ENCODE assay signal across 8 cellular contexts in genomic region chr9:128881627-128881883, GRCh38. TPM values are rescaled to one million over a fixed set of nuclear protein-coding genes. Genes with fewer than 3 reads are reported as not detected.
DNase-seq lines count a peak whose midpoint lies in the region; ATAC-seq and TF ChIP-seq lines count a peak whose summit lies in the region.

No MANE protein-coding gene starts in this region.

- H3K79me2 ChIP-seq in hepatocyte = peaks cover 47% of the 10 kb centered on the region

- H3K27ac Mint-ChIP-seq in activated CD8-positive, alpha-beta T cell treated with anti-CD3 and anti-CD28 coated beads, Interleukin-2, amount 10 ng/mL, durations not matched to agents 7 days and 5 days = peak overlapping the region; percentile 91
- H3K27ac Mint-ChIP-seq in stimulated activated memory B cell treated with anti-CD40 and anti-IgM and Interleukin-4, amounts not matched to agents 10 μg/mL and 1 μg/mL and 100 μg/mL, for 72 hours = peak overlapping the region; percentile 90

- no peak for DNase-seq in activated CD8-positive, alpha-beta T cell treated with anti-CD3 and anti-CD28 coated beads, Interleukin-2, amount 10 ng/mL, durations not matched to agents 7 days and 5 days
- DNase-seq in hepatocyte (ENCODE audit: low spot score) (no peak), T1000 (lab: John Stamatoyannopoulos, UW) (no peak)
- DNase-seq in stimulated activated CD4-positive, alpha-beta T cell treated with anti-CD3 and anti-CD28 coated beads, Interleukin-12 subunit alpha, Interleukin-12 subunit beta, amount 100 ng/mL, for 4 hours = no peak
- no peak for DNase-seq in activated effector memory CD4-positive, alpha-beta T cell treated with anti-CD3 and anti-CD28 coated beads, Interleukin-2, amount 50 U/mL, for 16 hours

- POLR2A ChIA-PET in HEK293 (lab: Yijun Ruan, JAX) = interaction anchor here (0.6 to 1.6 kb wide), 6 partner anchors 46 to 744 kb away, joined by 3 to 5 read pairs (median 4); partner anchors contain the start of genes ENDOG, NTMT1 and SPOUT1
- POLR2A ChIA-PET in activated CD8-positive, alpha-beta T cell treated with anti-CD3 and anti-CD28 coated beads, Interleukin-2, amount 10 ng/mL, durations not matched to agents 7 days and 5 days (lab: Charles Lee) = interaction anchor here (0.7 to 2.2 kb wide), 4 partner anchors 14 to 147 kb away, joined by 3 to 20 read pairs (median 4); partner anchors contain the start of gene SH3GLB2

- no peaks in the 10 kb centered on the region for H3K4me1 ChIP-seq in HEK293 (ENCODE audit: control insufficient read depth, insufficient read depth, low read length)
- peaks cover 5% of the 10 kb centered on the region for H3K4me1 ChIP-seq in hepatocyte (ENCODE audit: insufficient read depth)

- H3K36me3 Mint-ChIP-seq in activated CD8-positive, alpha-beta T cell treated with anti-CD3 and anti-CD28 coated beads, Interleukin-2, amount 10 ng/mL, durations not matched to agents 7 days and 5 days (ENCODE audit: low read depth) = peaks cover 30% of the 10 kb centered on the region
- no peaks in the 10 kb centered on the region for H3K36me3 Mint-ChIP-seq in stimulated activated memory B cell treated with anti-CD40 and anti-IgM and Interleukin-4, amounts not matched to agents 10 μg/mL and 1 μg/mL and 100 μg/mL, for 72 hours

- H3K4me3 Mint-ChIP-seq in activated CD8-positive, alpha-beta T cell treated with anti-CD3 and anti-CD28 coated beads, Interleukin-2, amount 10 ng/mL, durations not matched to agents 7 days and 5 days = peak overlapping the region; percentile 95
- peak overlapping the region; percentile 81 for H3K4me3 Mint-ChIP-seq in stimulated activated memory B cell treated with anti-CD40 and anti-IgM and Interleukin-4, amounts not matched to agents 10 μg/mL and 1 μg/mL and 100 μg/mL, for 72 hours

- H3K4me1 Mint-ChIP-seq in activated CD8-positive, alpha-beta T cell treated with anti-CD3 and anti-CD28 coated beads, Interleukin-2, amount 10 ng/mL, durations not matched to agents 7 days and 5 days (ENCODE audit: low read depth) = peaks cover 53% of the 10 kb centered on the region
- peaks cover 56% of the 10 kb centered on the region for H3K4me1 Mint-ChIP-seq in stimulated activated memory B cell treated with anti-CD40 and anti-IgM and Interleukin-4, amounts not matched to agents 10 μg/mL and 1 μg/mL and 100 μg/mL, for 72 hours

- no peak for TF ChIP-seq CTCF in HEK293 (tag by site-specific recombination; IDR thresholded peaks at IDR 0.05)
- no peak for TF ChIP-seq CTCF in hepatocyte (IDR thresholded peaks at IDR 0.05; ENCODE audit: poor library complexity)

- H2AFZ ChIP-seq in hepatocyte = peak overlapping the region; percentile 21

- no peak for ATAC-seq in activated CD8-positive, alpha-beta T cell treated with anti-CD3 and anti-CD28 coated beads, Interleukin-2, amount 10 ng/mL, durations not matched to agents 7 days and 5 days
- peak; percentile 59 for ATAC-seq in stimulated activated memory B cell treated with anti-CD40 and anti-IgM and Interleukin-4, amounts not matched to agents 10 μg/mL and 1 μg/mL and 100 μg/mL, for 72 hours
- ATAC-seq in GM21515 (IDR thresholded peaks at IDR 0.05; ENCODE audit: unreplicated experiment) = no peak

- H3K9me2 ChIP-seq in hepatocyte (replicated peaks; ENCODE audit: insufficient read depth) = no peaks in the 10 kb centered on the region

- peak overlapping the region; percentile 83 for H3K4me2 ChIP-seq in hepatocyte

- WGBS in hepatocyte (ENCODE audit: low lambda C conversion rate, missing lambda C conversion rate) = 1% methylated on average over 20 of the region's 20 CpGs

- no peaks in the 10 kb centered on the region for H3K27me3 ChIP-seq in hepatocyte

- H3K27ac ChIP-seq in HEK293 (ENCODE audit: extremely low read depth, low read depth, low read length) (peak overlapping the region; percentile 44; the same call in 1 of the 2 replicates), hepatocyte (peak overlapping the region; percentile 47)

- peaks cover 0 to 16% of the 10 kb centered on the region in 2 experiments; a peak in 1 of 3 replicates for H3K36me3 ChIP-seq in HEK293 (ENCODE audit: control insufficient read depth in 2 of 2, insufficient read depth in 1 of 2, low read length in 2 of 2)
- no peaks in the 10 kb centered on the region for H3K36me3 ChIP-seq in hepatocyte (replicated peaks; ENCODE audit: insufficient read depth, low read depth)

- no peaks in the 10 kb centered on the region for H3K27me3 Mint-ChIP-seq in activated CD8-positive, alpha-beta T cell treated with anti-CD3 and anti-CD28 coated beads, Interleukin-2, amount 10 ng/mL, durations not matched to agents 7 days and 5 days (ENCODE audit: low read depth)
- no peaks in the 10 kb centered on the region for H3K27me3 Mint-ChIP-seq in stimulated activated memory B cell treated with anti-CD40 and anti-IgM and Interleukin-4, amounts not matched to agents 10 μg/mL and 1 μg/mL and 100 μg/mL, for 72 hours

- CTCF ChIA-PET in HEK293 (lab: Yijun Ruan, JAX) = interaction anchor here (0.6 to 9.5 kb wide), 7 partner anchors 18 to 257 kb away, joined by 3 to 83 read pairs (median 4); no protein-coding TSS in a partner anchor
- CTCF ChIA-PET in activated CD8-positive, alpha-beta T cell treated with anti-CD3 and anti-CD28 coated beads, Interleukin-2, amount 10 ng/mL, durations not matched to agents 7 days and 5 days (lab: Charles Lee) = interaction anchor here (1.1 to 2.9 kb wide), 5 partner anchors 17 to 48 kb away, joined by 4 to 13 read pairs (median 7); no protein-coding TSS in a partner anchor

- no peaks in the 10 kb centered on the region for H3K9me3 ChIP-seq in HEK293 (ENCODE audit: control insufficient read depth, insufficient read depth, low read depth, low read length)
- no peaks in the 10 kb centered on the region for H3K9me3 ChIP-seq in hepatocyte (ENCODE audit: low read depth)

- no peaks in the 10 kb centered on the region for H3K9me3 Mint-ChIP-seq in activated CD8-positive, alpha-beta T cell treated with anti-CD3 and anti-CD28 coated beads, Interleukin-2, amount 10 ng/mL, durations not matched to agents 7 days and 5 days (ENCODE audit: insufficient read depth)
- no peaks in the 10 kb centered on the region for H3K9me3 Mint-ChIP-seq in stimulated activated memory B cell treated with anti-CD40 and anti-IgM and Interleukin-4, amounts not matched to agents 10 μg/mL and 1 μg/mL and 100 μg/mL, for 72 hours

- H3K4me3 ChIP-seq in HEK293 (ENCODE audit: low read depth, low read length) (peak overlapping the region; percentile 87), hepatocyte (peak overlapping the region; percentile 43)

- H4K20me1 ChIP-seq in hepatocyte (ENCODE audit: insufficient read depth, poor library complexity, severe bottlenecking) = peaks cover 5% of the 10 kb centered on the region

TF ChIP-seq in HEK293, 187 proteins besides CTCF, POLR2A, EP300 and RAD21 (continues in another document):
- TF ChIP-seq ZFP69B (tag by site-specific recombination; IDR thresholded peaks at IDR 0.05) = no peak
- TF ChIP-seq ZNF473 (tag by site-specific recombination; IDR thresholded peaks at IDR 0.05) = no peak
- TF ChIP-seq, protein P1, sequence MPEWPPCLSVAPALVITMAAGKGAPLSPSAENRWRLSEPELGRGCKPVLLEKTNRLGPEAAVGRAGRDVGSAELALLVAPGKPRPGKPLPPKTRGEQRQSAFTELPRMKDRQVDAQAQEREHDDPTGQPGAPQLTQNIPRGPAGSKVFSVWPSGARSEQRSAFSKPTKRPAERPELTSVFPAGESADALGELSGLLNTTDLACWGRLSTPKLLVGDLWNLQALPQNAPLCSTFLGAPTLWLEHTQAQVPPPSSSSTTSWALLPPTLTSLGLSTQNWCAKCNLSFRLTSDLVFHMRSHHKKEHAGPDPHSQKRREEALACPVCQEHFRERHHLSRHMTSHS (tag by site-specific recombination; IDR thresholded peaks at IDR 0.05) = no peak
- peak; percentile 77; the same call in 1 of the 2 replicates for TF ChIP-seq ZNF10 (tag by site-specific recombination; IDR thresholded peaks at IDR 0.05)
- TF ChIP-seq ZNF202 (tag by site-specific recombination; IDR thresholded peaks at IDR 0.05; ENCODE audit: borderline replicate concordance) = no peak
- no peak for TF ChIP-seq YY1 (tag by site-specific recombination; IDR thresholded peaks at IDR 0.05)
- peak; percentile 80 for TF ChIP-seq ZNF335 (tag by site-specific recombination; conservative IDR thresholded peaks at IDR 0.05)
- TF ChIP-seq GLIS2 (tag by site-specific recombination; IDR thresholded peaks at IDR 0.05) = no peak
- TF ChIP-seq ZNF549 (tag by site-specific recombination; IDR thresholded peaks at IDR 0.05) = no peak

RNA-seq across cellular contexts. Expression of gene KYAT1, which starts 0.2 kb away (rescaled TPM):
- total RNA-seq in activated CD8-positive, alpha-beta T cell treated with anti-CD3 and anti-CD28 coated beads, Interleukin-2, amount 10 ng/mL, durations not matched to agents 7 days and 5 days = 10 to 100 TPM; 12.6 to 13.0 TPM
- 5.1 and 7.9 TPM in 2 replicates for total RNA-seq in hepatocyte
- 8.4 and 8.7 TPM in 2 replicates for polyA plus RNA-seq in hepatocyte

RNA-seq across cellular contexts. Expression of gene LRRC8A, which starts 0.4 kb away (rescaled TPM):
- total RNA-seq in activated CD8-positive, alpha-beta T cell treated with anti-CD3 and anti-CD28 coated beads, Interleukin-2, amount 10 ng/mL, durations not matched to agents 7 days and 5 days = 10 to 100 TPM; 26.1 to 27.2 TPM
- 28.8 and 30.7 TPM in 2 replicates for total RNA-seq in hepatocyte
- polyA plus RNA-seq in hepatocyte = 46.8 and 55.6 TPM in 2 replicates

RNA-seq across cellular contexts. Expression of gene PHYHD1, which starts 39.2 kb away (rescaled TPM):
- under 1 TPM; 0.55 to 0.68 TPM for total RNA-seq in activated CD8-positive, alpha-beta T cell treated with anti-CD3 and anti-CD28 coated beads, Interleukin-2, amount 10 ng/mL, durations not matched to agents 7 days and 5 days
- total RNA-seq in hepatocyte = 12.6 and 20.3 TPM in 2 replicates
- 25.7 and 32.3 TPM in 2 replicates for polyA plus RNA-seq in hepatocyte

RNA-seq across cellular contexts. Expression of gene SPOUT1, which starts 52.0 kb away (rescaled TPM):
- total RNA-seq in activated CD8-positive, alpha-beta T cell treated with anti-CD3 and anti-CD28 coated beads, Interleukin-2, amount 10 ng/mL, durations not matched to agents 7 days and 5 days = 10 to 100 TPM; 77.3 to 81.2 TPM
- 21.9 and 27.3 TPM in 2 replicates for total RNA-seq in hepatocyte
- 38.5 and 59.6 TPM in 2 replicates for polyA plus RNA-seq in hepatocyte
